Comparison of ENCODE assay signal across 35 cellular contexts in the genomic region with DNA sequence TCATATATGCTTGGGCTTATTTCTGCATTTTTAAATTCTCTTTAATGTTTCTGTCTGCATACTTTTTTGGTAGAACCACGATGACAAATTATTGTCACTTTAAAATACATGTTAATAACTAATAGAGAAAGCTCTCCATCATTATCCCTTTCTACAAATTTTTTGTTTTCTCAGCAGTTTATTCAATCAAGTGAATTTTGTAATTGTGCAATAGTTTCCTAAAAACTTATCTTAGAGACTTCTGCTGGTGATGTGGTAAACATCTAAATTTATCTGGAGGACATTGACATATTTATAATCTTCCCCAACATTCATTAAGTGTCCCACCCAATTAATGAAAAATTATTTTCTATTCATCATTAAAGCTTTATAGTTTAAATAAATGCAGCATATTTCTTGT.
"Had no signal": no experiment of that assay in that cellular context is flagged by ENCODE, and none has a peak within 500 bp of the region (broad histone marks: within the 10 kb centered on the region; RNA-seq: fewer than 3 reads in every experiment).

No MANE protein-coding gene starts in this region.

- H3K36me3 ChIP-seq: MG63 had no signal

- H3K4me3 ChIP-seq: MG63 had no signal

- H3K9me3 ChIP-seq: MG63 had no signal

- H3K27me3 ChIP-seq: MG63 had no signal

- DNase-seq: MG63, MM.1S, MV-4-11, NCI-H1048, NCI-H1092, NCI-H1092 treated with DMSO at 0.1 percent for 48 hours, NCI-H1105, NCI-H1105 treated with DMSO at 0.1 percent for 48 hours, NCI-H1417, NCI-H1417 treated with DMSO at 0.1 percent for 48 hours, NCI-H1436, NCI-H1436 treated with DMSO at 0.1 percent for 48 hours, NCI-H146, NCI-H1694, NCI-H1694 treated with DMSO at 0.1 percent for 48 hours, NCI-H187, NCI-H187 treated with DMSO at 0.1 percent for 48 hours, NCI-H1930, NCI-H2029, NCI-H2029 treated with DMSO at 0.1 percent for 48 hours, NCI-H2081, NCI-H2081 treated with DMSO at 0.1 percent for 48 hours, NCI-H2107, NCI-H2171, NCI-H2171 treated with DMSO at 0.1 percent for 48 hours, NCI-H2227 treated with DMSO at 0.1 percent for 48 hours, NCI-H226, NCI-H345, NCI-H446, NCI-H446 treated with DMSO at 0.1 percent for 48 hours, NCI-H510A, NCI-H510A treated with DMSO at 0.1 percent for 48 hours, NCI-H524, NCI-H524 treated with DMSO at 0.1 percent for 48 hours, NCI-H526 had no signal
